ENCODE assay signal across 8 cellular contexts in genomic region chr20:3887870-3888614, GRCh38. TPM values are rescaled to one million over a fixed set of nuclear protein-coding genes. Genes with fewer than 3 reads are reported as not detected.
DNase-seq lines count a peak whose midpoint lies in the region; TF ChIP-seq lines count a peak whose summit lies in the region.

No MANE protein-coding gene starts in this region.

- DNase-seq in GM04504 (ENCODE audit: low read depth) (peak; percentile 32), NCI-H774 (lab: John Stamatoyannopoulos, UW) (peak; percentile 21), coronary artery (ENCODE audit: low spot score) (no peak), mesothelial cell of epicardium (ENCODE audit: low spot score in 2 of 2, unreplicated experiment in 2 of 2) (no peak), vagina (ENCODE audit: extremely low spot score in 2 of 2) (no peak), occipital lobe (lab: John Stamatoyannopoulos, UW) (no peak), NCI-H1105 treated with DMSO at 0.1 percent for 48 hours (lab: John Stamatoyannopoulos, UW) (no peak), NK-92 (lab: John Stamatoyannopoulos, UW; ENCODE audit: unreplicated experiment) (no peak)

- H3K27ac Mint-ChIP-seq in mesothelial cell of epicardium = peak overlapping the region; percentile 92

- H3K27me3 Mint-ChIP-seq in mesothelial cell of epicardium (ENCODE audit: low read depth) = no peaks in the 10 kb centered on the region

- peaks cover 5% of the 10 kb centered on the region for H3K36me3 Mint-ChIP-seq in mesothelial cell of epicardium

- no peaks in the 10 kb centered on the region for H3K9me3 Mint-ChIP-seq in mesothelial cell of epicardium

- no peaks in the 10 kb centered on the region for H3K9me3 ChIP-seq in vagina

- peak overlapping the region; percentile 99 to 100 for H3K27ac ChIP-seq in coronary artery
- H3K27ac ChIP-seq in vagina = peak overlapping the region; percentile 98

- intact Hi-C loops in vagina (cut with DNase I) = loop anchor here (10.0 kb wide), 1 partner anchor 197 kb away; no protein-coding TSS in a partner anchor

- H3K4me3 ChIP-seq in coronary artery (peak overlapping the region; percentile 99), vagina (peak overlapping the region; percentile 72 to 100)

- no peak for TF ChIP-seq POLR2A in vagina (IDR thresholded peaks at IDR 0.05)

- H3K4me1 Mint-ChIP-seq in mesothelial cell of epicardium = peaks cover 37% of the 10 kb centered on the region

- H3K4me3 Mint-ChIP-seq in mesothelial cell of epicardium = peak overlapping the region; percentile 94

- H3K27me3 ChIP-seq in vagina = no peaks in the 10 kb centered on the region

- H3K4me1 ChIP-seq in vagina = peaks cover 37% of the 10 kb centered on the region

- no peaks in the 10 kb centered on the region for H3K36me3 ChIP-seq in vagina

- no peak for TF ChIP-seq CTCF in coronary artery (IDR thresholded peaks at IDR 0.05)
- no peak for TF ChIP-seq CTCF in mesothelial cell of epicardium (IDR thresholded peaks at IDR 0.05; ENCODE audit: unreplicated experiment)
- no peak for TF ChIP-seq CTCF in vagina (IDR thresholded peaks at IDR 0.05)

RNA-seq across cellular contexts. Expression of gene PANK2, which starts 1.1 kb away (rescaled TPM):
- total RNA-seq in mesothelial cell of epicardium = 48.3 to 52.5 TPM (median 48.7 TPM) in 3 replicates
- total RNA-seq in vagina = 53.5 TPM
- total RNA-seq in occipital lobe = 61.6 TPM

RNA-seq across cellular contexts. Expression of gene MAVS, which starts 41.4 kb away (rescaled TPM):
- total RNA-seq in mesothelial cell of epicardium (37.1 to 38.3 TPM (median 37.3 TPM) in 3 replicates), vagina (22.1 TPM), occipital lobe (8.0 TPM)

Comparison
In these comparisons a context has a peak if more than half of its experiments do, and no peak if none do; other contexts are left out.
1. DNase-seq: peak in GM04504 (single experiment) and NCI-H774 (single experiment); none in coronary artery (single experiment), mesothelial cell of epicardium (0 of 2), vagina (0 of 2), occipital lobe (single experiment), NCI-H1105 treated with DMSO at 0.1 percent for 48 hours (single experiment) and NK-92 (single experiment).